18 cellular contexts compared by ENCODE assay signal in the genomic region with DNA sequence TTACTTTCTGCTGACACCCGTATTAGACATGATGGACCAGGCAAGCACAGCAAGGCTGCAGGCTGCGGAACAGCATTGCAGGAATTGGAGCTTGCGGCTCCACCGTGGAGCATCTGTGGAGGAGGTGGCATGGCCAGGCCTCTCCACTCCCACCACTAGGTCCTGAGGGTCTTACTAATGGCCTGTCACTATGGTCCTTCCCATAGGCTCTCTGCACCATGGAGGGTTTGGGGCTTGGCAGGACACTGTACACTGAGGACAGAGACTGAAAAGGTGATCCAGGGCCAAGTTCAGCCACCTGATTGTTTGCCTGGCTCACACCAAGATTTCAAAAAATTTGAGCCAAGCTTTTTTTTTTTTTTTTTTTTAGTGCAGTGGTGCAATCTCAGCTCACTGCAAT.
"Had no signal": no experiment of that assay in that cellular context is flagged by ENCODE, and none has a peak within 500 bp of the region (broad histone marks: within the 10 kb centered on the region; RNA-seq: fewer than 3 reads in every experiment).

No MANE protein-coding gene starts in this region.

- H3K27me3 ChIP-seq: breast epithelium, ovary, testis had no signal

- H3K4me3 ChIP-seq: breast epithelium, heart right ventricle, lung, mucosa of descending colon, ovary, stomach, testis had no signal

- H3K36me3 ChIP-seq: breast epithelium, heart right ventricle, ovary, stomach had no signal

- H3K9me3 ChIP-seq: breast epithelium, mucosa of descending colon, ovary, testis had no signal

- H3K4me1 ChIP-seq: breast epithelium, testis had no signal

- ATAC-seq: activated CD4-positive, CD25-positive, alpha-beta regulatory T cell treated with anti-CD3 and anti-CD28 coated beads, Interleukin-2, amount 50 U/mL, for 24 hours; activated T-cell treated with anti-CD3 and anti-CD28 coated beads, Interleukin-2, amount 50 U/mL, for 72 hours; sciatic nerve; stimulated activated effector memory CD8-positive, alpha-beta T cell treated with anti-CD3 and anti-CD28 coated beads, Interleukin-12 subunit alpha, Interleukin-12 subunit beta, amount 100 ng/mL, for 72 hours had no signal

- H3K27ac ChIP-seq: breast epithelium, heart right ventricle, ovary, testis had no signal

- DNase-seq: activated CD4-positive, alpha-beta T cell treated with anti-CD3 and anti-CD28 coated beads, Interleukin-2, amount 10 ng/mL, durations not matched to agents 7 days and 5 days; activated effector memory CD4-positive, alpha-beta T cell treated with anti-CD3 and anti-CD28 coated beads, Interleukin-2, amount 50 U/mL, for 16 hours; activated T-cell treated with anti-CD3 and anti-CD28 coated beads, Interleukin-2, amount 50 U/mL, for 72 hours; cerebellar nuclear complex; effector CD4-positive, alpha-beta T cell; heart right ventricle; immature natural killer cell; mucosa of descending colon; naive B cell; ovary; stimulated activated CD4-positive, alpha-beta T cell treated with anti-CD3 and anti-CD28 coated beads, Interleukin-4, amount 100 ng/mL, for 24 hours; stomach; testis had no signal
